8 cellular contexts compared by ENCODE assay signal in the genomic region with DNA sequence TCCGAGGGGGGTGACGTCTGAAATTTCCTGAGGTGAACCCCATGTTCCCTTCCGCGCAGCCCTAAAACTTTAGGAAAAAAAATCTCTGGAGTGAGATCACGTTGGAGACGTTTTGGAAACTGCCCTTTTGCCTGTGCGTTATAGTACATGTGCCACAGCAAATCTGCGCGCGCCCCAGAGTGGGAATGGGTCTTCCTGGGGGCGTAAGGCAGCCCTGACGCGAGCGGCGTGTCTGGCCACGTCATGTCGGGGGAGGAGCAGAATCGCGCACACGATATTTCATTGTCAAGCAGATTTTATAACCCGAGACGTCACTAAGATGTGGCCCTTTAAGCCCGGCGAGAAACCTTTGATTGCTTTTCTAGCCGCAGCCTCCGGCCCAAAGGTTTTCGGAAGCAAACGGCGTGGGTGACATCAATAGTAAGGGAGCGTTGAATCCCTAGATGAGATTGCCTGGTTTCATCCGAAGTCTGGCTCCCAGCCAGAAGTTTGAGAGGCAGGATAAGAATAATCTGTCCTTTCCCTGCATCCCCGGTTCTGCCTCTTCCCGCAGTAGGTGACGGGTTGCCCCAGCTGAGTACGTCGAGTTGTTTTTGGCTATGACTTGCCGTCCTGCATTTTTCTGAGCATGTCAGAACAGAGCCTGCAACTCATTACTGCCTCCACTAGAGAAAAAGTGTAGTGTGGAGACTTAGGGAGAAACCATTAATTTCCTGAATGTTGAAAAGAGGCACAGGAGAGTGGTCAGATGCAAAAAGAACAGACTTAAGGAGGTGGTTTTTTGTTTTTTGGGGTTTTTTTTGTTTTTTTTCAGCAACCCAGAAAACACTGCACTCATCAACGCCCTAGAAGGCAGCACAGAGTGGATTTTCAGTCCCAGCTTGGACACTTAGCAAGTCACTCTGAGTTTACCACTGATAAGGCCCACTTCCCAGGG. TPM values are rescaled to one million over a fixed set of nuclear protein-coding genes. Genes with fewer than 3 reads are reported as not detected.
DNase-seq lines count a peak whose midpoint lies in the region; ATAC-seq and TF ChIP-seq lines count a peak whose summit lies in the region.

No MANE protein-coding gene starts in this region.

- intact Hi-C loops in IMR-90 (cut with micrococcal nuclease) (loop anchor here (1.0 to 2.0 kb wide), 2 partner anchors 63 to 378 kb away; no protein-coding TSS in a partner anchor), esophagus muscularis mucosa (cut with DNase I) (loop anchor here (5.0 kb wide), 1 partner anchor 80 kb away; no protein-coding TSS in a partner anchor)

- H2BK15ac ChIP-seq in IMR-90 (ENCODE audit: low read depth, low read length): peak overlapping the region; percentile 67; the same call in 2 of the 3 replicates

- in situ Hi-C loops in IMR-90 (cut with MboI; ENCODE audit: low sequenced_read_pairs): no loop called here

- H4K8ac ChIP-seq in IMR-90 (ENCODE audit: low read depth in 2 of 2, low read length in 2 of 2): peak overlapping the region; percentile 71 to 93

- peak overlapping the region; percentile 63 for H3K4me3 ChIP-seq in IMR-90 (ENCODE audit: insufficient read depth, low read depth, low read length)
- H3K4me3 ChIP-seq in OCI-LY3 (ENCODE audit: low read length): peak overlapping the region; percentile 78
- peak overlapping the region; percentile 67 to 72 (median 70) for H3K4me3 ChIP-seq in esophagus muscularis mucosa

- H2AK5ac ChIP-seq in IMR-90 (ENCODE audit: low read depth, low read length): no peak overlapping the region; the same call in 1 of the 2 replicates

- peaks cover 2% of the 10 kb centered on the region for H3K4me1 ChIP-seq in IMR-90 (ENCODE audit: control insufficient read depth, insufficient read depth, low read length)
- peaks cover 38% of the 10 kb centered on the region for H3K4me1 ChIP-seq in OCI-LY3 (ENCODE audit: low read length)
- H3K4me1 ChIP-seq in esophagus muscularis mucosa: peaks cover 39 to 65% (median 54%) of the 10 kb centered on the region in 4 donors

- H3K9me3 ChIP-seq in IMR-90 (ENCODE audit: control insufficient read depth, insufficient read depth, low read length) (no peaks in the 10 kb centered on the region), OCI-LY3 (ENCODE audit: insufficient read depth, low read length) (no peaks in the 10 kb centered on the region), esophagus muscularis mucosa (no peaks in the 10 kb centered on the region)

- peak overlapping the region; percentile 95 for H2BK20ac ChIP-seq in IMR-90 (ENCODE audit: low read depth, low read length)

- dilution Hi-C loops in IMR-90 (cut with HindIII; ENCODE audit: low sequenced_read_pairs, unreplicated experiment): no loop called here

- peak overlapping the region; percentile 97 for H2BK120ac ChIP-seq in IMR-90 (ENCODE audit: low read depth, low read length)

- BruUV-seq in IMR-90 (replicated peaks; lab: Mats Ljungman, UMichigan): no TSS peak

- peaks cover 11% of the 10 kb centered on the region; the same call in 1 of the 2 replicates for H3K9me1 ChIP-seq in IMR-90 (ENCODE audit: insufficient read depth, low read length)

- POLR2A ChIA-PET in IMR-90 (lab: Charles Lee; ENCODE audit: unreplicated experiment): interaction anchor here (1.0 kb wide), 1 partner anchor 19 kb away, joined by 4 read pairs; the partner anchor contains the start of gene PBXIP1

- ATAC-seq in GM21528 (IDR thresholded peaks at IDR 0.05; ENCODE audit: low FRiP score, unreplicated experiment) (peak; percentile 69), IMR-90 (ENCODE audit: low read depth) (peak; percentile 85)

- H2AFZ ChIP-seq in IMR-90 (replicated peaks; ENCODE audit: low read length, poor library complexity): peak overlapping the region; percentile 99
- peak overlapping the region; percentile 83 for H2AFZ ChIP-seq in OCI-LY3 (ENCODE audit: low read depth, low read length)

- WGBS in IMR-90 (ENCODE audit: extremely low coverage in 2 of 2, insufficient read length in 1 of 2), 2 experiments: 0% methylated on average over 13 of the region's 38 CpGs; no CpG with 5 or more reads in 1 of the 2 experiments
- WGBS in esophagus muscularis mucosa: under 1% methylated on average over 30 of the region's 38 CpGs

- H2AK9ac ChIP-seq in IMR-90 (replicated peaks; ENCODE audit: low read depth, low read length, poor library complexity): peak overlapping the region; percentile 47

- peaks cover 0 to 14% of the 10 kb centered on the region in 2 experiments; a peak in 2 of 4 replicates for H3K79me1 ChIP-seq in IMR-90 (ENCODE audit: low read depth in 1 of 2, low read length in 2 of 2)

- H3K23ac ChIP-seq in IMR-90 (ENCODE audit: low read depth, low read length): peak overlapping the region; percentile 43

- H4K5ac ChIP-seq in IMR-90 (ENCODE audit: low read depth, low read length): peak overlapping the region; percentile 56

- CTCF ChIA-PET in IMR-90 (lab: Yijun Ruan, JAX): interaction anchor here (1.0 kb wide), 1 partner anchor 19 kb away, joined by 3 read pairs; the partner anchor contains the start of gene PBXIP1

- peak; percentile 13; the same call in 1 of the 2 replicates for TF ChIP-seq CTCF in IMR-90 (conservative IDR thresholded peaks at IDR 0.05; ENCODE audit: low read depth, low read length)
- peak; percentile 45 for TF ChIP-seq CTCF in OCI-LY3 (IDR thresholded peaks at IDR 0.05; ENCODE audit: low read depth, low read length)
- TF ChIP-seq CTCF in esophagus muscularis mucosa (IDR thresholded peaks at IDR 0.05): peak; percentile 11 to 43 (median 43)

- TF ChIP-seq EP300 in esophagus muscularis mucosa (IDR thresholded peaks at IDR 0.05): peak; percentile 64

- H3K4me2 ChIP-seq in IMR-90 (ENCODE audit: low read depth, low read length) (peak overlapping the region; percentile 81), OCI-LY3 (ENCODE audit: low read length) (peak overlapping the region; percentile 84)

- no peak for TF ChIP-seq RAD21 in IMR-90 (IDR thresholded peaks at IDR 0.05; ENCODE audit: low read length)

- H4K20me1 ChIP-seq in IMR-90 (ENCODE audit: insufficient read depth, low read length): no peaks in the 10 kb centered on the region
- no peaks in the 10 kb centered on the region for H4K20me1 ChIP-seq in OCI-LY3 (ENCODE audit: insufficient read depth, low read length)

- peak overlapping the region; percentile 98 for H2BK5ac ChIP-seq in IMR-90 (ENCODE audit: low read depth, low read length, poor library complexity, severe bottlenecking)

- H3K27ac ChIP-seq in IMR-90 (ENCODE audit: insufficient read depth, low read length): peak overlapping the region; percentile 94
- peak overlapping the region; percentile 81 for H3K27ac ChIP-seq in OCI-LY3 (ENCODE audit: low read length)
- peak overlapping the region; percentile 94 to 97 (median 96) for H3K27ac ChIP-seq in esophagus muscularis mucosa (replicated peaks in 1 of 4)

- TF ChIP-seq POLR2A in IMR-90 (IDR thresholded peaks at IDR 0.05; ENCODE audit: low read depth, low read length) (peak; percentile 66; the same call in 1 of the 2 replicates), esophagus muscularis mucosa (IDR thresholded peaks at IDR 0.05; ENCODE audit: low read depth) (peak; percentile 29)

- peaks cover 14% of the 10 kb centered on the region for H3K79me2 ChIP-seq in OCI-LY3 (ENCODE audit: low read length)

- H3K18ac ChIP-seq in IMR-90 (ENCODE audit: low read depth, low read length): peak overlapping the region; percentile 80

- H3K56ac ChIP-seq in IMR-90 (ENCODE audit: extremely low read depth, insufficient read depth, low read length): peak overlapping the region; percentile 99

- H3K9ac ChIP-seq in IMR-90 (ENCODE audit: low read depth, low read length) (peak overlapping the region; percentile 96), OCI-LY3 (ENCODE audit: low read length) (peak overlapping the region; percentile 84)

- peak overlapping the region; percentile 95 for H4K91ac ChIP-seq in IMR-90 (ENCODE audit: insufficient read depth, low read depth, low read length)

- DNase-seq in DMS153 treated with DMSO at 0.1 percent for 48 hours (lab: John Stamatoyannopoulos, UW; ENCODE audit: unreplicated experiment) (peak; percentile 99), IMR-90 (peak; percentile 97), activated T-cell treated with anti-CD3 and anti-CD28 coated beads for 48 hours (ENCODE audit: low read depth) (peak; percentile 78), esophagus muscularis mucosa (ENCODE audit: extremely low spot score) (peak; percentile 98), myocyte (ENCODE audit: low read depth) (peak; percentile 95)
- DNase-seq in stimulated activated CD8-positive, alpha-beta memory T cell treated with anti-CD3 and anti-CD28 coated beads, Interleukin-7, amount 100 ng/mL, for 48 hours (ENCODE audit: extremely low read depth in 1 of 2, low read depth in 1 of 2): peak; percentile 73 to 80

- H3K36me3 ChIP-seq in IMR-90 (ENCODE audit: control insufficient read depth, insufficient read depth, low read length): no peaks in the 10 kb centered on the region
- peaks cover under 1% of the 10 kb centered on the region for H3K36me3 ChIP-seq in OCI-LY3 (replicated peaks; ENCODE audit: low read depth, low read length)
- H3K36me3 ChIP-seq in esophagus muscularis mucosa: peaks cover 0 to 2% (median under 1%) of the 10 kb centered on the region in 4 donors

- no peaks in the 10 kb centered on the region for H3K27me3 ChIP-seq in IMR-90 (ENCODE audit: control insufficient read depth, insufficient read depth, low read length)
- no peaks in the 10 kb centered on the region for H3K27me3 ChIP-seq in OCI-LY3 (ENCODE audit: low read depth, low read length)
- no peaks in the 10 kb centered on the region for H3K27me3 ChIP-seq in esophagus muscularis mucosa

- H3K4ac ChIP-seq in IMR-90 (ENCODE audit: low read depth, low read length): peak overlapping the region; percentile 90

- peak overlapping the region; percentile 93 for H3K14ac ChIP-seq in IMR-90 (replicated peaks; ENCODE audit: low read depth, low read length)

RNA-seq across cellular contexts. Expression of gene PMVK, which starts 0.8 kb away (rescaled TPM):
- total RNA-seq in IMR-90 (2012; rRNA removed): 7.2 and 9.0 TPM in 2 replicates
- polyA plus RNA-seq in IMR-90 (2012; rRNA removed): 28.1 and 31.8 TPM in 2 replicates
- polyA plus RNA-seq in IMR-90 (2012; cell fraction: cytosol; rRNA removed): 32.4 and 35.3 TPM in 2 replicates
- 8.8 and 9.7 TPM in 2 replicates for polyA plus RNA-seq in IMR-90 (2012; cell fraction: nucleus; rRNA removed; ENCODE audit: low replicate concordance)
- total RNA-seq in esophagus muscularis mucosa: 10 to 100 TPM; 15.9 to 26.2 (median 20.0) TPM
- 10.9 and 11.3 TPM in 2 replicates for total RNA-seq in myocyte
- polyA plus RNA-seq in myocyte (2012): 74.4 TPM

RNA-seq across cellular contexts. Expression of gene PBXIP1, which starts 18.6 kb away (rescaled TPM):
- total RNA-seq in IMR-90 (2012; rRNA removed) (24.2 and 28.3 TPM in 2 replicates), esophagus muscularis mucosa (100 to 1,000 TPM; 192 to 309 (median 238) TPM), myocyte (535 and 641 TPM in 2 replicates)
- polyA plus RNA-seq in IMR-90 (2012; rRNA removed): 40.5 and 44.2 TPM in 2 replicates
- 36.1 and 53.6 TPM in 2 replicates for polyA plus RNA-seq in IMR-90 (2012; cell fraction: cytosol; rRNA removed)
- polyA plus RNA-seq in IMR-90 (2012; cell fraction: nucleus; rRNA removed; ENCODE audit: low replicate concordance): 41.6 and 43.1 TPM in 2 replicates
- polyA plus RNA-seq in myocyte (2012): 255 TPM

RNA-seq across cellular contexts. Expression of gene PYGO2, which starts 24.3 kb away (rescaled TPM):
- 5.3 and 5.4 TPM in 2 replicates for total RNA-seq in IMR-90 (2012; rRNA removed)
- polyA plus RNA-seq in IMR-90 (2012; rRNA removed): 12.3 and 14.8 TPM in 2 replicates
- polyA plus RNA-seq in IMR-90 (2012; cell fraction: cytosol; rRNA removed): 7.8 and 8.6 TPM in 2 replicates
- 28.6 and 31.8 TPM in 2 replicates for polyA plus RNA-seq in IMR-90 (2012; cell fraction: nucleus; rRNA removed; ENCODE audit: low replicate concordance)
- 10 to 100 TPM; 20.2 to 35.3 (median 27.7) TPM for total RNA-seq in esophagus muscularis mucosa
- total RNA-seq in myocyte: 25.8 and 31.0 TPM in 2 replicates
- polyA plus RNA-seq in myocyte (2012): 27.0 TPM

RNA-seq across cellular contexts. Expression of gene SHC1, which starts 33.2 kb away (rescaled TPM):
- total RNA-seq in IMR-90 (2012; rRNA removed): 291 and 355 TPM in 2 replicates
- 337 and 352 TPM in 2 replicates for polyA plus RNA-seq in IMR-90 (2012; rRNA removed)
- 216 and 285 TPM in 2 replicates for polyA plus RNA-seq in IMR-90 (2012; cell fraction: cytosol; rRNA removed)
- 1,266 and 1,683 TPM in 2 replicates for polyA plus RNA-seq in IMR-90 (2012; cell fraction: nucleus; rRNA removed; ENCODE audit: low replicate concordance)
- 100 to 1,000 TPM in 1 of 4 donors, 10 to 100 TPM in 3; 60.6 to 101 (median 93.4) TPM for total RNA-seq in esophagus muscularis mucosa
- total RNA-seq in myocyte: 165 and 171 TPM in 2 replicates
- polyA plus RNA-seq in myocyte (2012): 295 TPM

RNA-seq across cellular contexts. Expression of gene CKS1B, which starts 37.2 kb away (rescaled TPM):
- total RNA-seq in IMR-90 (2012; rRNA removed) (129 and 140 TPM in 2 replicates), esophagus muscularis mucosa (10 to 100 TPM; 11.6 to 21.5 (median 18.8) TPM), myocyte (26.6 and 33.5 TPM in 2 replicates)
- 195 and 272 TPM in 2 replicates for polyA plus RNA-seq in IMR-90 (2012; rRNA removed)
- polyA plus RNA-seq in IMR-90 (2012; cell fraction: cytosol; rRNA removed): 48.5 and 174 TPM in 2 replicates
- polyA plus RNA-seq in IMR-90 (2012; cell fraction: nucleus; rRNA removed; ENCODE audit: low replicate concordance): 12.1 and 45.9 TPM in 2 replicates
- 56.5 TPM for polyA plus RNA-seq in myocyte (2012)

Comparison
In these comparisons a context has a peak if more than half of its experiments do, and no peak if none do; other contexts are left out.
1. Peak in every context shown above with its lines: DNase-seq, ATAC-seq, H3K4me3 ChIP-seq and H3K27ac ChIP-seq.